ENCODE assay signal across 7 cellular contexts in genomic region chr17:45061606-45062205, GRCh38. TPM values are rescaled to one million over a fixed set of nuclear protein-coding genes. Genes with fewer than 3 reads are reported as not detected.
DNase-seq lines count a peak whose midpoint lies in the region; ATAC-seq and TF ChIP-seq lines count a peak whose summit lies in the region.

No MANE protein-coding gene starts in this region.

- peaks cover 35% of the 10 kb centered on the region for H3K4me1 Mint-ChIP-seq in HFFc6 (ENCODE audit: low read depth)
- peaks cover 20% of the 10 kb centered on the region for H3K4me1 Mint-ChIP-seq in activated T-helper 17 cell treated with anti-CD3 and anti-CD28 coated beads, Interleukin-2, amount 50 U/mL, for 72 hours

- no peaks in the 10 kb centered on the region for H3K9me3 Mint-ChIP-seq in HFFc6
- no peaks in the 10 kb centered on the region for H3K9me3 Mint-ChIP-seq in activated T-helper 17 cell treated with anti-CD3 and anti-CD28 coated beads, Interleukin-2, amount 50 U/mL, for 72 hours

- H3K27ac ChIP-seq in stomach: peak overlapping the region; percentile 83 to 94 (median 92)

- no peaks in the 10 kb centered on the region for H3K9me3 ChIP-seq in iPS-18c (ENCODE audit: control insufficient read depth, insufficient read depth, low read length)
- no peaks in the 10 kb centered on the region for H3K9me3 ChIP-seq in stomach

- H3K27me3 ChIP-seq in stomach: no peaks in the 10 kb centered on the region

- H3K4me1 ChIP-seq in stomach: peaks cover 40 to 70% (median 58%) of the 10 kb centered on the region in 4 donors

- peak overlapping the region; percentile 99 for H3K27ac Mint-ChIP-seq in HFFc6
- peak overlapping the region; percentile 97 for H3K27ac Mint-ChIP-seq in activated T-helper 17 cell treated with anti-CD3 and anti-CD28 coated beads, Interleukin-2, amount 50 U/mL, for 72 hours

- H3K4me3 Mint-ChIP-seq in HFFc6: peak overlapping the region; percentile 95
- H3K4me3 Mint-ChIP-seq in activated T-helper 17 cell treated with anti-CD3 and anti-CD28 coated beads, Interleukin-2, amount 50 U/mL, for 72 hours: peak overlapping the region; percentile 89

- H3K27me3 Mint-ChIP-seq in HFFc6 (ENCODE audit: insufficient read depth): no peaks in the 10 kb centered on the region
- H3K27me3 Mint-ChIP-seq in activated T-helper 17 cell treated with anti-CD3 and anti-CD28 coated beads, Interleukin-2, amount 50 U/mL, for 72 hours: no peaks in the 10 kb centered on the region

- TF ChIP-seq EP300 in stomach (IDR thresholded peaks at IDR 0.05): no peak

- no peak for ATAC-seq in activated T-helper 17 cell treated with anti-CD3 and anti-CD28 coated beads, Interleukin-2, amount 50 U/mL, for 72 hours (replicated peaks)

- H3K36me3 ChIP-seq in stomach: peaks cover 0 to 6% (median 0%) of the 10 kb centered on the region in 4 donors

- TF ChIP-seq CTCF in HFFc6 (IDR thresholded peaks at IDR 0.05) (no peak), stomach (IDR thresholded peaks at IDR 0.05) (no peak)

- intact Hi-C loops in stomach (cut with DNase I; ENCODE audit: low total_unique reads): no loop called here

- no peak for TF ChIP-seq POLR2A in stomach (IDR thresholded peaks at IDR 0.05)

- WGBS in stomach, 5 donors: 9 to 13% (median 10%) methylated on average over 15 of the region's 15 CpGs

- peaks cover 10% of the 10 kb centered on the region; the same call in 1 of the 2 replicates for H3K36me3 Mint-ChIP-seq in HFFc6 (ENCODE audit: low read depth)
- peaks cover 54% of the 10 kb centered on the region for H3K36me3 Mint-ChIP-seq in activated T-helper 17 cell treated with anti-CD3 and anti-CD28 coated beads, Interleukin-2, amount 50 U/mL, for 72 hours (ENCODE audit: low read depth)

- DNase-seq in HFFc6: no peak
- DNase-seq in stomach: no peak
- no peak for DNase-seq in COLO829 (ENCODE audit: low spot score)
- no peak for DNase-seq in NCI-H1417 (lab: John Stamatoyannopoulos, UW)
- DNase-seq in SHP77 (lab: John Stamatoyannopoulos, UW): no peak

- peak overlapping the region; percentile 88 for H3K4me3 ChIP-seq in iPS-18c (ENCODE audit: insufficient read depth, low read depth, low read length)
- H3K4me3 ChIP-seq in stomach: peak overlapping the region; percentile 56 to 87 (median 82)

RNA-seq across cellular contexts. Expression of gene NMT1, which starts 0.6 kb away (rescaled TPM):
- 100 to 1,000 TPM; 135 to 152 (median 142) TPM for total RNA-seq in HFFc6 (2021; fragmentation: NEBNext Ultra II Directional; extraction: Animal tissue kit (Norgen Biotek cat#: 25700))
- 100 to 1,000 TPM; 101 to 120 TPM for total RNA-seq in activated T-helper 17 cell treated with anti-CD3 and anti-CD28 coated beads, Interleukin-2, amount 50 U/mL, for 72 hours
- 100 to 1,000 TPM in 2 of 5 donors, 10 to 100 TPM in 3; 30.1 to 229 (median 74.0) TPM for total RNA-seq in stomach
- 100 to 1,000 TPM in 1 of 3 donors, 10 to 100 TPM in 2; 23.3 to 230 (median 49.7) TPM for polyA plus RNA-seq in stomach

RNA-seq across cellular contexts. Expression of gene DCAKD, which starts 10.3 kb away (rescaled TPM):
- total RNA-seq in HFFc6 (2021; fragmentation: NEBNext Ultra II Directional; extraction: Animal tissue kit (Norgen Biotek cat#: 25700)): 10 to 100 TPM; 34.0 to 38.9 (median 35.8) TPM
- total RNA-seq in activated T-helper 17 cell treated with anti-CD3 and anti-CD28 coated beads, Interleukin-2, amount 50 U/mL, for 72 hours: 10 to 100 TPM; 36.5 to 36.6 TPM
- 10 to 100 TPM in 3 of 5 donors, 1 to 10 TPM in 2; 2.3 to 22.9 (median 14.9) TPM for total RNA-seq in stomach
- 10 to 100 TPM in 2 of 3 donors, 1 to 10 TPM in 1; 9.5 to 17.2 (median 11.5) TPM for polyA plus RNA-seq in stomach
